In the genomic region with DNA sequence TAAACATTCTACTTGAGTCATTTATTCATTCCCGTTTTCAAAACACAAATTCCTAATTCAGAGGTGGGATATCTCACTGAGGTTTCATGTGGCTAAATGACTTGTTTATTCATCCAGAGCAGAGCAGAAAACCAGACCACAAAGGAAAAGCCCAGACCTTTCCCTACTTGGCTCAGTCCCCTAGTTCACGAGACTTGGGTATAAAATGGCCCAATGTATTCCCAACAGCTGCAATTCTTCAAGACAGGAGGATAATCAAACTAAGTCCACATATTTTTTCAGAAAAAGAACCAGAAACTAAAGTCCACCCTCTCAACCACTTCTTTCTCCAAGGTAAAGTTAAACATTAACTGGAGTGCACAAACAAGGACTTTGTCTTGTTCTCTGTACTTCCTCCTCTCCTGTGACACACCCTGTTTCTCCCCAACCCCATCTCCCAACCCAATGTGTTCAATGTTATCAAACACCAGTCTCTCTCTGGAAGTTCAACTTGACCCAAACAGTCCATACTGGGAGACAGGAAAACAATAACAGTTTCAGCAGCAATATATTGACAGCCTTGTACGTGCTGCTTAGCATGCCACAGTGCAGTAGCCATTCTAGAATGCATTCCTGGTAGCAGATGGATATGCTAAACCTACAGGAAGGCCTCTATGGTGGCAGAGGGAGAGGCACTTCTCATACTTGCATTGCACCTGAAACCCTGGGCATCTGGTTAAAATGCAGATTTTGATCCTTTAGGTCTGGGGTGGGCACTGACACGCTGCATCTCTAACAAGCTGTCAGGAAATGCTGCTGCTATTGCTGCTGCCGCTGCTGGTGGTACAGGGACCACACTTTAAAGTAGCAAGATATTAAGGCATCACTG, we compare ENCODE assay signal across 11 cellular contexts.
DNase-seq lines count a peak whose midpoint lies in the region; ATAC-seq and TF ChIP-seq lines count a peak whose summit lies in the region.
"Had no signal": no experiment of that assay in that cellular context is flagged by ENCODE, and none has a peak within 500 bp of the region (broad histone marks: within the 10 kb centered on the region; RNA-seq: fewer than 3 reads in every experiment).

No MANE protein-coding gene starts in this region.

- H3K36me3 ChIP-seq in muscle layer of duodenum (ENCODE audit: control insufficient read depth in 1 of 2, insufficient read depth in 2 of 2, low read length in 2 of 2) (no peaks in the 10 kb centered on the region), suprapubic skin (no peaks in the 10 kb centered on the region)
- H3K36me3 ChIP-seq: adrenal gland had no signal

- DNase-seq in astrocyte of the hippocampus (ENCODE audit: low read depth, low spot score): peak; percentile 66
- no peak for DNase-seq in NCI-H524 treated with DMSO at 0.1 percent for 48 hours (lab: John Stamatoyannopoulos, UW)
- no peak for DNase-seq in suprapubic skin (ENCODE audit: low spot score in 2 of 2)
- no peak for DNase-seq in DMS153 treated with DMSO at 0.1 percent for 48 hours (lab: John Stamatoyannopoulos, UW; ENCODE audit: unreplicated experiment)
- DNase-seq in NCI-H82 treated with DMSO at 0.1 percent for 48 hours (lab: John Stamatoyannopoulos, UW; ENCODE audit: unreplicated experiment): no peak
- DNase-seq: adrenal gland, DMS79 treated with DMSO at 0.1 percent for 48 hours, immature natural killer cell had no signal

- H3K9me3 ChIP-seq in muscle layer of duodenum (ENCODE audit: control insufficient read depth in 1 of 2, low read length in 2 of 2): no peaks in the 10 kb centered on the region
- H3K9me3 ChIP-seq in suprapubic skin: no peaks in the 10 kb centered on the region
- H3K9me3 ChIP-seq: adrenal gland had no signal

- TF ChIP-seq POLR2A in suprapubic skin (IDR thresholded peaks at IDR 0.05): no peak

- no peak overlapping the region for H3K4me3 ChIP-seq in muscle layer of duodenum (ENCODE audit: low read depth in 1 of 2, low read length in 2 of 2)
- no peak overlapping the region for H3K4me3 ChIP-seq in suprapubic skin
- H3K4me3 ChIP-seq: adrenal gland had no signal

- H3K4me1 ChIP-seq in muscle layer of duodenum (ENCODE audit: control insufficient read depth in 1 of 2, insufficient read depth in 2 of 2, low read length in 2 of 2): no peaks in the 10 kb centered on the region
- no peaks in the 10 kb centered on the region for H3K4me1 ChIP-seq in suprapubic skin
- H3K4me1 ChIP-seq: adrenal gland had no signal

- ATAC-seq in GM18858 (IDR thresholded peaks at IDR 0.05; ENCODE audit: unreplicated experiment): peak; percentile 69
- ATAC-seq in HG02938 (IDR thresholded peaks at IDR 0.05; ENCODE audit: unreplicated experiment): peak; percentile 60

- TF ChIP-seq EP300 in suprapubic skin (IDR thresholded peaks at IDR 0.05): no peak

- H3K27me3 ChIP-seq in muscle layer of duodenum (ENCODE audit: low read depth, low read length) (no peaks in the 10 kb centered on the region), suprapubic skin (no peaks in the 10 kb centered on the region)
- H3K27me3 ChIP-seq: adrenal gland had no signal

- TF ChIP-seq CTCF in suprapubic skin (IDR thresholded peaks at IDR 0.05): no peak

- H3K27ac ChIP-seq in muscle layer of duodenum (ENCODE audit: low read length) (peak overlapping the region; percentile 79), suprapubic skin (no peak overlapping the region)
- H3K27ac ChIP-seq: adrenal gland had no signal

- WGBS in suprapubic skin: 72% methylated on average over 5 of the region's 5 CpGs
